In genomic region chr6:55046869-55047422, GRCh38 we compare ENCODE assay signal across 16 cellular contexts.
DNase-seq lines count a peak whose midpoint lies in the region; ATAC-seq, FAIRE-seq and TF ChIP-seq lines count a peak whose summit lies in the region.
"Had no signal": no experiment of that assay in that cellular context is flagged by ENCODE, and none has a peak within 500 bp of the region (broad histone marks: within the 10 kb centered on the region; RNA-seq: fewer than 3 reads in every experiment).

No MANE protein-coding gene starts in this region.

- peak; percentile 39 for FAIRE-seq in H1 (lab: Jason Lieb, UNC)

- no peak overlapping the region for H3K56ac ChIP-seq in H1 (replicated peaks; ENCODE audit: insufficient read length, low read depth, low read length)
- H3K56ac ChIP-seq in mesendoderm (ENCODE audit: low read length), result no peak overlapping the region

- WGBS in H1 (ENCODE audit: extremely low coverage in 1 of 2, insufficient coverage in 1 of 2, insufficient read length in 1 of 2, insufficient replicate concordance in 2 of 2, low coverage in 1 of 2, low lambda C conversion rate in 2 of 2, missing lambda C conversion rate in 1 of 2), 2 experiments, result 71% methylated on average over 4 of the region's 4 CpGs; no CpG with 5 or more reads in 1 of the 2 experiments
- WGBS in mesendoderm (ENCODE audit: extremely low coverage, insufficient coverage, low lambda C conversion rate), result no CpG with 5 or more reads among the region's 4 CpGs

- no peaks in the 10 kb centered on the region for H3K36me3 ChIP-seq in H1 (ENCODE audit: control insufficient read depth in 2 of 4, insufficient read depth in 4 of 4, low read length in 3 of 4)
- no peaks in the 10 kb centered on the region for H3K36me3 ChIP-seq in mesendoderm (ENCODE audit: control insufficient read depth, insufficient read depth, low read length)
- H3K36me3 ChIP-seq in H7 (replicated peaks; ENCODE audit: control insufficient read depth, insufficient read depth, low read length), result no peaks in the 10 kb centered on the region
- H3K36me3 ChIP-seq: BE2C, colonic mucosa, prostate gland, tibial artery had no signal

- intact Hi-C loops in dorsolateral prefrontal cortex (cut with DNase I), result no loop called here

- H3K79me2 ChIP-seq in H1 (ENCODE audit: control insufficient read depth in 1 of 2, insufficient read depth in 2 of 2, low read length in 2 of 2) (no peaks in the 10 kb centered on the region), mesendoderm (ENCODE audit: control insufficient read depth, insufficient read depth, low read length) (no peaks in the 10 kb centered on the region)

- no peak overlapping the region for H4K8ac ChIP-seq in H1 (ENCODE audit: extremely low read depth, insufficient read depth, low read length)
- no peak overlapping the region for H4K8ac ChIP-seq in mesendoderm (ENCODE audit: low read depth, low read length)

- H4K20me1 ChIP-seq in H1 (replicated peaks in 1 of 2; ENCODE audit: control insufficient read depth in 1 of 2, insufficient read depth in 2 of 2, low read length in 2 of 2), result no peaks in the 10 kb centered on the region

- H3K4ac ChIP-seq in H1 (replicated peaks; ENCODE audit: insufficient read length, low read depth, low read length), result no peak overlapping the region
- no peak overlapping the region for H3K4ac ChIP-seq in mesendoderm (ENCODE audit: low read depth, low read length)

- no peaks in the 10 kb centered on the region for H3K23me2 ChIP-seq in H1 (ENCODE audit: low read depth, low read length)

- DNase-seq in H4 (ENCODE audit: low spot score) (peak; percentile 13), NCI-H1105 (lab: John Stamatoyannopoulos, UW) (peak; percentile 15), H1 (ENCODE audit: low read depth in 1 of 2, low spot score in 2 of 2) (peak in 1 of 2 experiments; percentile 3), mesendoderm (peak; percentile 89), dorsolateral prefrontal cortex (no peak), H7 (no peak)
- DNase-seq: activated CD8-positive, alpha-beta memory T cell treated with anti-CD3 and anti-CD28 coated beads, Interleukin-2, amount 10 ng/mL, durations not matched to agents 7 days and 5 days; activated effector memory CD4-positive, alpha-beta T cell treated with anti-CD3 and anti-CD28 coated beads, Interleukin-2, amount 50 U/mL, for 16 hours; BE2C; colonic mucosa; foreskin melanocyte; NCI-H1694; tibial artery had no signal

- H2BK120ac ChIP-seq in H1 (replicated peaks; ENCODE audit: low read depth, low read length), result no peak overlapping the region
- H2BK120ac ChIP-seq in mesendoderm (ENCODE audit: low read depth, low read length), result no peak overlapping the region

- H3K4me2 ChIP-seq in H1 (ENCODE audit: insufficient read depth in 1 of 2, low read depth in 2 of 2, low read length in 2 of 2) (no peak overlapping the region), mesendoderm (ENCODE audit: low read length) (no peak overlapping the region)

- H2BK15ac ChIP-seq in H1 (ENCODE audit: low read length) (no peak overlapping the region), mesendoderm (replicated peaks; ENCODE audit: low read depth) (no peak overlapping the region)

- H3K27me3 ChIP-seq in H1 (replicated peaks in 1 of 4; ENCODE audit: control insufficient read depth in 3 of 4, extremely low read depth in 1 of 4, insufficient read depth in 3 of 4, low read length in 3 of 4), result no peaks in the 10 kb centered on the region
- H3K27me3 ChIP-seq in mesendoderm (ENCODE audit: insufficient read depth, low read length, poor library complexity), result no peaks in the 10 kb centered on the region
- H3K27me3 ChIP-seq in dorsolateral prefrontal cortex, result no peaks in the 10 kb centered on the region
- no peaks in the 10 kb centered on the region for H3K27me3 ChIP-seq in H7 (ENCODE audit: control insufficient read depth, insufficient read depth, low read length)
- H3K27me3 ChIP-seq: BE2C, colonic mucosa, tibial artery had no signal

- H4K5ac ChIP-seq in H1 (ENCODE audit: insufficient read length, low read depth, low read length), result no peak overlapping the region
- no peak overlapping the region for H4K5ac ChIP-seq in mesendoderm (ENCODE audit: low read length)

- TF ChIP-seq RAD21 in H1 (IDR thresholded peaks at IDR 0.05 in 1 of 2, conservative IDR thresholded peaks at IDR 0.05 in 1 of 2; ENCODE audit: low read depth in 2 of 2, low read length in 2 of 2), result no peak

- H2BK5ac ChIP-seq in H1 (ENCODE audit: low read depth, low read length), result no peak overlapping the region
- no peak overlapping the region for H2BK5ac ChIP-seq in mesendoderm (ENCODE audit: low read length)

- TF ChIP-seq POLR2A in H1 (IDR thresholded peaks at IDR 0.05; ENCODE audit: control extremely low read depth in 1 of 2, low read depth in 2 of 2, low read length in 2 of 2), result no peak

- no peak for TF ChIP-seq EP300 in H1 (IDR thresholded peaks at IDR 0.05; ENCODE audit: borderline replicate concordance in 1 of 2, low read depth in 2 of 2, low read length in 2 of 2)

- H3K23ac ChIP-seq in H1 (ENCODE audit: insufficient read length), result no peak overlapping the region
- H3K23ac ChIP-seq in mesendoderm (ENCODE audit: low read length), result no peak overlapping the region

- no peak overlapping the region for H2BK20ac ChIP-seq in H1 (ENCODE audit: low read length)

- H3K18ac ChIP-seq in H1 (ENCODE audit: extremely low read depth, low read length) (no peak overlapping the region), mesendoderm (ENCODE audit: low read length) (no peak overlapping the region)

- H2AFZ ChIP-seq in H1 (ENCODE audit: low read length), result 0 out of 2 replicates have a peak overlapping the region, but pooled peaks have one; percentile 6

- no peak for ATAC-seq in GM21529 (IDR thresholded peaks at IDR 0.05; ENCODE audit: unreplicated experiment)
- ATAC-seq: activated CD8-positive, alpha-beta memory T cell treated with anti-CD3 and anti-CD28 coated beads, Interleukin-2, amount 10 ng/mL, durations not matched to agents 7 days and 5 days had no signal

- H4K91ac ChIP-seq in H1 (replicated peaks; ENCODE audit: insufficient read length, low read length), result no peak overlapping the region

- no peaks in the 10 kb centered on the region for H3K9me3 ChIP-seq in H1 (ENCODE audit: insufficient read depth in 2 of 2, low read depth in 1 of 2, low read length in 1 of 2)
- H3K9me3 ChIP-seq: BE2C, colonic mucosa, prostate gland, tibial artery had no signal

- no peak overlapping the region for H3K14ac ChIP-seq in H1 (ENCODE audit: insufficient read length)

- TF ChIP-seq CTCF in H1 (IDR thresholded peaks at IDR 0.05; ENCODE audit: control extremely low read depth in 1 of 3, insufficient read depth in 1 of 3, low read depth in 1 of 3, low read length in 3 of 3) (no peak), dorsolateral prefrontal cortex (IDR thresholded peaks at IDR 0.05 in 54 of 56, conservative IDR thresholded peaks at IDR 0.05 in 2 of 56; ENCODE audit: low read depth in 1 of 56, partially characterized antibody in 56 of 56) (no peak)

- no peak overlapping the region for H2AK5ac ChIP-seq in H1 (ENCODE audit: low read depth, low read length)
- H2AK5ac ChIP-seq in mesendoderm (ENCODE audit: low read length), result no peak overlapping the region

- H3K9ac ChIP-seq in H1 (replicated peaks in 1 of 4; ENCODE audit: extremely low read depth in 1 of 4, low read depth in 3 of 4, low read length in 3 of 4) (no peak overlapping the region), mesendoderm (ENCODE audit: low read length) (no peak overlapping the region)

- H3K4me3 ChIP-seq in H1 (ENCODE audit: extremely low read depth in 1 of 4, insufficient read depth in 2 of 4, low read depth in 3 of 4, low read length in 4 of 4) (no peak overlapping the region), mesendoderm (ENCODE audit: low read length) (no peak overlapping the region), dorsolateral prefrontal cortex (no peak overlapping the region), H7 (ENCODE audit: insufficient read depth, low read depth, low read length) (no peak overlapping the region)
- H3K4me3 ChIP-seq: colonic mucosa, lung, prostate gland, tibial artery had no signal

- POLR2A ChIA-PET in H1 (lab: Charles Lee; ENCODE audit: partially characterized antibody), result no interaction called here

- H3K4me1 ChIP-seq in H1 (replicated peaks in 1 of 4; ENCODE audit: control insufficient read depth in 3 of 4, insufficient read depth in 4 of 4, low read length in 3 of 4) (no peaks in the 10 kb centered on the region), mesendoderm (ENCODE audit: control insufficient read depth, low read depth, low read length) (peaks cover 3% of the 10 kb centered on the region)
- H3K4me1 ChIP-seq: BE2C, colonic mucosa, prostate gland, tibial artery had no signal

- H2BK12ac ChIP-seq in H1 (ENCODE audit: low read depth, low read length), result no peak overlapping the region

- CTCF ChIA-PET in H1 (lab: Charles Lee; ENCODE audit: partially characterized antibody), result no interaction called here

- H3K79me1 ChIP-seq in H1 (ENCODE audit: low read depth, low read length) (no peaks in the 10 kb centered on the region), mesendoderm (ENCODE audit: low read length) (no peaks in the 10 kb centered on the region)

- H3K27ac ChIP-seq in H1 (ENCODE audit: low read depth, low read length) (no peak overlapping the region), mesendoderm (ENCODE audit: low read depth, low read length) (no peak overlapping the region), dorsolateral prefrontal cortex (no peak overlapping the region)
- H3K27ac ChIP-seq: colonic mucosa, prostate gland, tibial artery had no signal

TF ChIP-seq in H1, 55 proteins besides CTCF, POLR2A, EP300 and RAD21 (continues in another document):
- TF ChIP-seq POU5F1 (IDR thresholded peaks at IDR 0.05; ENCODE audit: low read depth, low read length), result no peak
- TF ChIP-seq CHD2 (IDR thresholded peaks at IDR 0.05; ENCODE audit: low read length), result no peak
- no peak for TF ChIP-seq ATF2 (IDR thresholded peaks at IDR 0.05; ENCODE audit: low read length)
- TF ChIP-seq MAX (IDR thresholded peaks at IDR 0.05), result no peak
- TF ChIP-seq CEBPB (IDR thresholded peaks at IDR 0.05; ENCODE audit: low read depth, low read length), result no peak
- TF ChIP-seq SIRT6 (IDR thresholded peaks at IDR 0.05; ENCODE audit: low read length), result no peak
- no peak for TF ChIP-seq GTF2F1 (IDR thresholded peaks at IDR 0.05; ENCODE audit: borderline replicate concordance, low read depth, low read length)

Comparison
In these comparisons a context has a peak if more than half of its experiments do, and no peak if none do; other contexts are left out.
1. DNase-seq: peak in H4 (single experiment), NCI-H1105 (single experiment) and mesendoderm (single experiment); none in dorsolateral prefrontal cortex (0 of 10) and H7 (single experiment).